ENCODE assay signal across 21 cellular contexts in genomic region chr9:87406545-87407166, GRCh38.
DNase-seq lines count a peak whose midpoint lies in the region; ATAC-seq and TF ChIP-seq lines count a peak whose summit lies in the region.
"Had no signal": no experiment of that assay in that cellular context is flagged by ENCODE, and none has a peak within 500 bp of the region (broad histone marks: within the 10 kb centered on the region; RNA-seq: fewer than 3 reads in every experiment).

No MANE protein-coding gene starts in this region.

- intact Hi-C loops in Calu3 (cut with micrococcal nuclease; ENCODE audit: unreplicated experiment) = loop anchor here (1.0 to 5.0 kb wide), 3 partner anchors 34 to 92 kb away; no protein-coding TSS in a partner anchor
- intact Hi-C loops in naive thymus-derived CD4-positive, alpha-beta T cell (cut with micrococcal nuclease) = no loop called here
- intact Hi-C loops in activated CD8-positive, alpha-beta T cell treated with anti-CD3 and anti-CD28 coated beads for 36 hours (cut with micrococcal nuclease) = no loop called here

- peak overlapping the region; percentile 98 for H3K27ac Mint-ChIP-seq in Calu3 (ENCODE audit: unreplicated experiment)
- no peak overlapping the region for H3K27ac Mint-ChIP-seq in naive thymus-derived CD4-positive, alpha-beta T cell
- no peak overlapping the region for H3K27ac Mint-ChIP-seq in activated CD8-positive, alpha-beta T cell treated with anti-CD3 and anti-CD28 coated beads for 36 hours
- H3K27ac Mint-ChIP-seq: activated T-cell treated with anti-CD3 and anti-CD28 coated beads, Interleukin-2, amount 50 U/mL, for 24 hours; naive B cell had no signal

- no TSS peak for BruUV-seq in Calu3 (replicated peaks; lab: Mats Ljungman, UMichigan)

- peak overlapping the region; percentile 60 for H3K27ac ChIP-seq in iPS-18a (ENCODE audit: low read length)
- no peak overlapping the region for H3K27ac ChIP-seq in naive thymus-derived CD4-positive, alpha-beta T cell (ENCODE audit: low read depth, low read length)
- H3K27ac ChIP-seq: colonic mucosa, left ventricle myocardium inferior, vagina, WERI-Rb-1 had no signal

- H3K9ac ChIP-seq in iPS-18a (ENCODE audit: low read length) = no peak overlapping the region

- ATAC-seq in naive thymus-derived CD4-positive, alpha-beta T cell = peak; percentile 76
- ATAC-seq in activated CD8-positive, alpha-beta T cell treated with anti-CD3 and anti-CD28 coated beads for 36 hours = no peak
- ATAC-seq: HCT116 had no signal

- H3K36me3 Mint-ChIP-seq in Calu3 (ENCODE audit: insufficient read depth, unreplicated experiment) = peaks cover 26% of the 10 kb centered on the region
- H3K36me3 Mint-ChIP-seq in naive thymus-derived CD4-positive, alpha-beta T cell = no peaks in the 10 kb centered on the region
- H3K36me3 Mint-ChIP-seq in activated CD8-positive, alpha-beta T cell treated with anti-CD3 and anti-CD28 coated beads for 36 hours (ENCODE audit: low read depth) = no peaks in the 10 kb centered on the region
- H3K36me3 Mint-ChIP-seq: naive B cell had no signal

- H3K4me3 ChIP-seq in iPS-18a (ENCODE audit: low read length) = peak overlapping the region; percentile 36
- no peak overlapping the region for H3K4me3 ChIP-seq in naive thymus-derived CD4-positive, alpha-beta T cell (ENCODE audit: low read length)
- H3K4me3 ChIP-seq: colonic mucosa, left ventricle myocardium inferior, vagina had no signal

- H3K4me3 Mint-ChIP-seq in Calu3 (ENCODE audit: low read depth, unreplicated experiment) = peak overlapping the region; percentile 19
- no peak overlapping the region for H3K4me3 Mint-ChIP-seq in naive thymus-derived CD4-positive, alpha-beta T cell
- no peak overlapping the region for H3K4me3 Mint-ChIP-seq in activated CD8-positive, alpha-beta T cell treated with anti-CD3 and anti-CD28 coated beads for 36 hours
- H3K4me3 Mint-ChIP-seq: activated T-cell treated with anti-CD3 and anti-CD28 coated beads, Interleukin-2, amount 50 U/mL, for 24 hours; naive B cell had no signal

- CTCF ChIA-PET in Calu3 (lab: Charles Lee) = interaction anchor here (0.5 to 1.1 kb wide), 2 partner anchors 22 to 61 kb away, joined by 3 to 4 read pairs; no protein-coding TSS in a partner anchor
- CTCF ChIA-PET in naive thymus-derived CD4-positive, alpha-beta T cell (lab: Charles Lee) = no interaction called here
- CTCF ChIA-PET in activated CD8-positive, alpha-beta T cell treated with anti-CD3 and anti-CD28 coated beads for 36 hours (lab: Charles Lee) = no interaction called here

- no peaks in the 10 kb centered on the region for H3K27me3 Mint-ChIP-seq in Calu3 (ENCODE audit: unreplicated experiment)
- H3K27me3 Mint-ChIP-seq in naive thymus-derived CD4-positive, alpha-beta T cell = peaks cover 0 to 13% (median 6%) of the 10 kb centered on the region in 5 donors
- H3K27me3 Mint-ChIP-seq in activated CD8-positive, alpha-beta T cell treated with anti-CD3 and anti-CD28 coated beads for 36 hours = peaks cover 2% of the 10 kb centered on the region

- H3K36me3 ChIP-seq in iPS-18a (ENCODE audit: control insufficient read depth, low read depth, low read length) = no peaks in the 10 kb centered on the region
- no peaks in the 10 kb centered on the region for H3K36me3 ChIP-seq in naive thymus-derived CD4-positive, alpha-beta T cell (ENCODE audit: control insufficient read depth in 2 of 3, insufficient read depth in 3 of 3, low read length in 3 of 3)
- H3K36me3 ChIP-seq: colonic mucosa, left ventricle myocardium inferior, vagina, WERI-Rb-1 had no signal

- H3K9me3 Mint-ChIP-seq in Calu3 (ENCODE audit: low read depth, unreplicated experiment) = no peaks in the 10 kb centered on the region
- peaks cover 0 to 2% (median 0%) of the 10 kb centered on the region in 11 donors for H3K9me3 Mint-ChIP-seq in naive thymus-derived CD4-positive, alpha-beta T cell
- H3K9me3 Mint-ChIP-seq in activated CD8-positive, alpha-beta T cell treated with anti-CD3 and anti-CD28 coated beads for 36 hours = no peaks in the 10 kb centered on the region
- H3K9me3 Mint-ChIP-seq: activated T-cell treated with anti-CD3 and anti-CD28 coated beads, Interleukin-2, amount 50 U/mL, for 24 hours had no signal

- H3K4me1 ChIP-seq in iPS-18a (ENCODE audit: control insufficient read depth, low read depth, low read length) = peaks cover 65% of the 10 kb centered on the region
- no peaks in the 10 kb centered on the region for H3K4me1 ChIP-seq in naive thymus-derived CD4-positive, alpha-beta T cell (ENCODE audit: control insufficient read depth in 2 of 2, insufficient read depth in 2 of 2, low read length in 2 of 2)
- H3K4me1 ChIP-seq: colonic mucosa, left ventricle myocardium inferior, vagina had no signal

- H3K27me3 ChIP-seq in iPS-18a (ENCODE audit: control insufficient read depth, insufficient read depth, low read length) = no peaks in the 10 kb centered on the region
- H3K27me3 ChIP-seq in naive thymus-derived CD4-positive, alpha-beta T cell (ENCODE audit: control insufficient read depth in 2 of 2, insufficient read depth in 2 of 2, low read length in 2 of 2) = no peaks in the 10 kb centered on the region
- H3K27me3 ChIP-seq: colonic mucosa, vagina had no signal

- TF ChIP-seq CTCF in Calu3 (IDR thresholded peaks at IDR 0.05; ENCODE audit: unreplicated experiment) = no peak
- TF ChIP-seq CTCF in activated CD8-positive, alpha-beta T cell treated with anti-CD3 and anti-CD28 coated beads for 36 hours (IDR thresholded peaks at IDR 0.05) = no peak

- peak; percentile 29 for DNase-seq in Calu3
- peak; percentile 42 for DNase-seq in NCI-H748 (lab: John Stamatoyannopoulos, UW; ENCODE audit: unreplicated experiment)
- DNase-seq in naive thymus-derived CD4-positive, alpha-beta T cell = no peak
- DNase-seq in NCI-H1417 treated with DMSO at 0.1 percent for 48 hours (lab: John Stamatoyannopoulos, UW) = no peak
- no peak for DNase-seq in medulla oblongata (ENCODE audit: extremely low spot score)
- no peak for DNase-seq in NCI-H187 treated with DMSO at 0.1 percent for 48 hours (lab: John Stamatoyannopoulos, UW)
- no peak for DNase-seq in activated CD8-positive, alpha-beta T cell treated with anti-CD3 and anti-CD28 coated beads for 36 hours
- DNase-seq: activated CD4-positive, alpha-beta T cell treated with anti-CD3 and anti-CD28 coated beads, Interleukin-2, amount 50 U/mL, for 48 hours; activated naive CD4-positive, alpha-beta T cell treated with anti-CD3 and anti-CD28 coated beads, Interleukin-2, amount 50 U/mL, for 16 hours; activated T-cell treated with anti-CD3 and anti-CD28 coated beads, Interleukin-2, amount 50 U/mL, for 24 hours; colonic mucosa; hypothalamus; left ventricle myocardium inferior; naive B cell; small intestine; stimulated activated CD4-positive, alpha-beta T cell treated with anti-CD3 and anti-CD28 coated beads, Interleukin-4, amount 100 ng/mL, for 24 hours; T-helper 1 cell; WERI-Rb-1 had no signal

- no peaks in the 10 kb centered on the region for H3K9me3 ChIP-seq in iPS-18a (ENCODE audit: control insufficient read depth, low read depth, low read length)
- H3K9me3 ChIP-seq in naive thymus-derived CD4-positive, alpha-beta T cell (ENCODE audit: control insufficient read depth in 2 of 3, low read length in 3 of 3) = no peaks in the 10 kb centered on the region
- H3K9me3 ChIP-seq: colonic mucosa, left ventricle myocardium inferior, vagina had no signal

- POLR2A ChIA-PET in naive thymus-derived CD4-positive, alpha-beta T cell (lab: Charles Lee) = no interaction called here
- POLR2A ChIA-PET in activated CD8-positive, alpha-beta T cell treated with anti-CD3 and anti-CD28 coated beads for 36 hours (lab: Charles Lee) = no interaction called here

- peaks cover 55% of the 10 kb centered on the region for H3K4me1 Mint-ChIP-seq in Calu3 (ENCODE audit: low read depth, unreplicated experiment)
- H3K4me1 Mint-ChIP-seq in naive thymus-derived CD4-positive, alpha-beta T cell = no peaks in the 10 kb centered on the region
- H3K4me1 Mint-ChIP-seq in activated CD8-positive, alpha-beta T cell treated with anti-CD3 and anti-CD28 coated beads for 36 hours (ENCODE audit: low read depth) = no peaks in the 10 kb centered on the region
- H3K4me1 Mint-ChIP-seq: naive B cell had no signal

Comparison
In these comparisons a context has a peak if more than half of its experiments do, and no peak if none do; other contexts are left out.
1. DNase-seq: peak in Calu3 (single experiment) and NCI-H748 (single experiment); none in naive thymus-derived CD4-positive, alpha-beta T cell (0 of 9), NCI-H1417 treated with DMSO at 0.1 percent for 48 hours (single experiment), medulla oblongata (single experiment), NCI-H187 treated with DMSO at 0.1 percent for 48 hours (single experiment) and activated CD8-positive, alpha-beta T cell treated with anti-CD3 and anti-CD28 coated beads for 36 hours (single experiment).